ENCODE assay signal across 12 cellular contexts in the genomic region with DNA sequence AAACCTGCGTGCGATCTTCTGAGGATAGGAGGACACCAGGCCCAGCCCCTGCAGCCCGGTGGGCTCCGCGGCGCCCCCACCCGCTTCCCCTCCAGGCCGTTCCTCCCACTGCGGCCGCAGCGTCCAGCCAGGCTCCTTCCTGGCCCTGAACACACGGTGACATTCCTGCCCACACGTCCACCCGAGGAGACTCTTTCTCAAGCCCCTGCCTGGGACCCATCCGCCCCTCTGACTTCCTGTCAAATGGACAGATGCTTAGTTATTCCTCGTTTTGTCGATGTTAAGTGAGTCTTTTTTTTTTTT. TPM values are rescaled to one million over a fixed set of nuclear protein-coding genes. Genes with fewer than 3 reads are reported as not detected.
DNase-seq lines count a peak whose midpoint lies in the region; ATAC-seq and TF ChIP-seq lines count a peak whose summit lies in the region.
"Had no signal": no experiment of that assay in that cellular context is flagged by ENCODE, and none has a peak within 500 bp of the region (broad histone marks: within the 10 kb centered on the region; RNA-seq: fewer than 3 reads in every experiment).

No MANE protein-coding gene starts in this region.

- POLR2A ChIA-PET in Caco-2 (lab: Charles Lee) = no interaction called here
- POLR2A ChIA-PET in activated CD4-positive, alpha-beta memory T cell treated with anti-CD3 and anti-CD28 coated beads, Interleukin-2, amount 10 ng/mL, durations not matched to agents 7 days and 5 days (lab: Charles Lee) = no interaction called here

- H3K27ac Mint-ChIP-seq in Caco-2 (ENCODE audit: unreplicated experiment) = peak overlapping the region; percentile 97
- H3K27ac Mint-ChIP-seq in activated CD4-positive, alpha-beta memory T cell treated with anti-CD3 and anti-CD28 coated beads, Interleukin-2, amount 10 ng/mL, durations not matched to agents 7 days and 5 days = no peak overlapping the region

- TF ChIP-seq CTCF in Caco-2 (IDR thresholded peaks at IDR 0.05; ENCODE audit: insufficient read depth in 1 of 2, low read depth in 1 of 2, low read length in 1 of 2, severe bottlenecking in 1 of 2, unreplicated experiment in 1 of 2) (no peak), left ventricle myocardium inferior (IDR thresholded peaks at IDR 0.05; ENCODE audit: borderline replicate concordance) (no peak)

- H3K4me1 Mint-ChIP-seq in Caco-2 (ENCODE audit: low read depth, unreplicated experiment) = peaks cover 56% of the 10 kb centered on the region
- H3K4me1 Mint-ChIP-seq in activated CD4-positive, alpha-beta memory T cell treated with anti-CD3 and anti-CD28 coated beads, Interleukin-2, amount 10 ng/mL, durations not matched to agents 7 days and 5 days = peaks cover 21% of the 10 kb centered on the region

- H3K4me3 Mint-ChIP-seq in Caco-2 (ENCODE audit: unreplicated experiment) = no peak overlapping the region
- H3K4me3 Mint-ChIP-seq in activated CD4-positive, alpha-beta memory T cell treated with anti-CD3 and anti-CD28 coated beads, Interleukin-2, amount 10 ng/mL, durations not matched to agents 7 days and 5 days = peak overlapping the region; percentile 43

- H3K27me3 Mint-ChIP-seq in Caco-2 (ENCODE audit: insufficient read depth, unreplicated experiment) = no peaks in the 10 kb centered on the region
- peaks cover 55% of the 10 kb centered on the region for H3K27me3 Mint-ChIP-seq in activated CD4-positive, alpha-beta memory T cell treated with anti-CD3 and anti-CD28 coated beads, Interleukin-2, amount 10 ng/mL, durations not matched to agents 7 days and 5 days

- H3K4me1 ChIP-seq in Caco-2 (peaks cover 79% of the 10 kb centered on the region), left ventricle myocardium inferior (peaks cover 21% of the 10 kb centered on the region)

- no peak for DNase-seq in Caco-2
- no peak for DNase-seq in activated CD4-positive, alpha-beta memory T cell treated with anti-CD3 and anti-CD28 coated beads, Interleukin-2, amount 10 ng/mL, durations not matched to agents 7 days and 5 days
- DNase-seq in left ventricle myocardium inferior = no peak
- no peak for DNase-seq in skeletal muscle cell (ENCODE audit: low read depth)
- no peak for DNase-seq in stimulated activated CD4-positive, alpha-beta T cell treated with anti-CD3 and anti-CD28 coated beads, Interleukin-4, amount 100 ng/mL, for 1 hour
- DNase-seq in UCSD-AML1 (lab: John Stamatoyannopoulos, UW; ENCODE audit: unreplicated experiment) = no peak
- DNase-seq: activated naive CD4-positive, alpha-beta T cell treated with Interleukin-2 at 50 U/mL for 16 hours; foreskin melanocyte; NCI-H526; T-helper 1 cell had no signal

- H3K36me3 ChIP-seq in Caco-2 (ENCODE audit: control insufficient read depth, insufficient read depth, low read length) = peaks cover 1% of the 10 kb centered on the region; the same call in 1 of the 2 replicates
- H3K36me3 ChIP-seq in left ventricle myocardium inferior = no peaks in the 10 kb centered on the region

- ATAC-seq in HG03432 (IDR thresholded peaks at IDR 0.05; ENCODE audit: unreplicated experiment) = no peak
- ATAC-seq in HG02588 (IDR thresholded peaks at IDR 0.05; ENCODE audit: unreplicated experiment) = no peak

- intact Hi-C loops in Caco-2 (cut with micrococcal nuclease; ENCODE audit: unreplicated experiment) (no loop called here), left ventricle myocardium inferior (cut with micrococcal nuclease) (no loop called here)

- H3K27me3 ChIP-seq in Caco-2 (replicated peaks; ENCODE audit: control insufficient read depth, insufficient read depth, low read length) (no peaks in the 10 kb centered on the region), left ventricle myocardium inferior (ENCODE audit: low read depth) (peaks cover 54% of the 10 kb centered on the region)

- no TSS peak for BruUV-seq in Caco-2 (replicated peaks; lab: Mats Ljungman, UMichigan)

- H3K4me3 ChIP-seq in Caco-2 (ENCODE audit: low read depth, low read length) (no peak overlapping the region), left ventricle myocardium inferior (peak overlapping the region; percentile 59), skeletal muscle cell (ENCODE audit: low read depth, low read length) (peak overlapping the region; percentile 35)

- H3K36me3 Mint-ChIP-seq in Caco-2 (ENCODE audit: insufficient read depth, unreplicated experiment) = peaks cover 39% of the 10 kb centered on the region
- H3K36me3 Mint-ChIP-seq in activated CD4-positive, alpha-beta memory T cell treated with anti-CD3 and anti-CD28 coated beads, Interleukin-2, amount 10 ng/mL, durations not matched to agents 7 days and 5 days (ENCODE audit: low read depth) = peaks cover 3% of the 10 kb centered on the region

- H3K9me3 Mint-ChIP-seq in Caco-2 (ENCODE audit: unreplicated experiment) = no peaks in the 10 kb centered on the region
- H3K9me3 Mint-ChIP-seq in activated CD4-positive, alpha-beta memory T cell treated with anti-CD3 and anti-CD28 coated beads, Interleukin-2, amount 10 ng/mL, durations not matched to agents 7 days and 5 days = no peaks in the 10 kb centered on the region

- CTCF ChIA-PET in Caco-2 (lab: Charles Lee) = no interaction called here
- CTCF ChIA-PET in activated CD4-positive, alpha-beta memory T cell treated with anti-CD3 and anti-CD28 coated beads, Interleukin-2, amount 10 ng/mL, durations not matched to agents 7 days and 5 days (lab: Charles Lee) = no interaction called here

- H3K27ac ChIP-seq in left ventricle myocardium inferior (replicated peaks) = peak overlapping the region; percentile 68

- H3K9me3 ChIP-seq in Caco-2 = no peaks in the 10 kb centered on the region
- no peaks in the 10 kb centered on the region for H3K9me3 ChIP-seq in left ventricle myocardium inferior (replicated peaks)

RNA-seq across cellular contexts. Expression of gene RNF32, which starts 32.4 kb away (rescaled TPM):
- total RNA-seq in Caco-2 (2022) (24.1 and 26.0 TPM in 2 replicates), left ventricle myocardium inferior (not detected)
- 1 to 10 TPM; 3.4 to 4.1 TPM for total RNA-seq in activated CD4-positive, alpha-beta memory T cell treated with anti-CD3 and anti-CD28 coated beads, Interleukin-2, amount 10 ng/mL, durations not matched to agents 7 days and 5 days
